In the genomic region with DNA sequence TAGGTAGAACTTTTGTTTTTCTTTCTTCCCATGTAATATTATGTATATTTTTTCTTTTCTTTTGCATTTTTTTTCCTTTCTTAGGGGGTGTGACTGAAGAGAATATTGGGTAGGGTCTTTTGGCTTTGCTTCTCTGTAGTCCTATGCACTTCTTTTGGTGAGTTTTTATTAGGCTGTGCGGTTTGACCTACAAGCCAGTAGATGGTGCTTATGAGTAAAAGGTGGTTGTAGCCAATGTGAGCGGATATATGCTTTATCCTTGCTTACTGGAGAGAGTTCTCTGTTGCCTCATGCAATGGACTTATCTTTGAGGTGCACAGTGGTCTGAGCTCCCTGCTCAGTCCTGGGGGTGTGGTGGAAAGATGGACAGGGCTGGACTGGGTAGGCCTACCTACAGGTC, we compare ENCODE assay signal across 12 cellular contexts. TPM values are rescaled to one million over a fixed set of nuclear protein-coding genes. Genes with fewer than 3 reads are reported as not detected.
DNase-seq lines count a peak whose midpoint lies in the region; ATAC-seq and TF ChIP-seq lines count a peak whose summit lies in the region.
"Had no signal": no experiment of that assay in that cellular context is flagged by ENCODE, and none has a peak within 500 bp of the region (broad histone marks: within the 10 kb centered on the region; RNA-seq: fewer than 3 reads in every experiment).

No MANE protein-coding gene starts in this region.

- TF ChIP-seq POLR2A in lower leg skin (IDR thresholded peaks at IDR 0.05): no peak

- no peaks in the 10 kb centered on the region for H3K36me3 ChIP-seq in OCI-LY3 (replicated peaks; ENCODE audit: low read depth, low read length)

- no peak overlapping the region for H3K27ac Mint-ChIP-seq in stimulated activated naive CD8-positive, alpha-beta T cell treated with anti-CD3 and anti-CD28 coated beads, Interleukin-15, amount 100 ng/mL, for 72 hours

- WGBS in lower leg skin, 2 donors: 88 to 89% methylated on average over 2 of the region's 2 CpGs

- peak overlapping the region; percentile 17; the same call in 1 of the 2 replicates for H2AFZ ChIP-seq in OCI-LY3 (ENCODE audit: low read depth, low read length)

- ATAC-seq in GM19351 (IDR thresholded peaks at IDR 0.05; ENCODE audit: unreplicated experiment): peak; percentile 89
- ATAC-seq in stimulated activated naive CD8-positive, alpha-beta T cell treated with anti-CD3 and anti-CD28 coated beads, Interleukin-15, amount 100 ng/mL, for 72 hours: no peak

- no peak overlapping the region for H3K4me3 Mint-ChIP-seq in stimulated activated naive CD8-positive, alpha-beta T cell treated with anti-CD3 and anti-CD28 coated beads, Interleukin-15, amount 100 ng/mL, for 72 hours

- no peak for DNase-seq in AG04450 (ENCODE audit: low read depth, low spot score)
- DNase-seq in fibroblast of villous mesenchyme (ENCODE audit: low read depth): peak; percentile 14
- no peak for DNase-seq in iPS-NIHi11 (ENCODE audit: low spot score)
- DNase-seq in NCI-H345 (lab: John Stamatoyannopoulos, UW): no peak
- DNase-seq in lower leg skin (ENCODE audit: low spot score in 2 of 2): no peak
- no peak for DNase-seq in stimulated activated naive CD8-positive, alpha-beta T cell treated with anti-CD3 and anti-CD28 coated beads, Interleukin-15, amount 100 ng/mL, for 72 hours
- DNase-seq: activated CD4-positive, CD25-positive, alpha-beta regulatory T cell; hippocampal formation; NCI-H1417 treated with DMSO at 0.1 percent for 48 hours had no signal

- H3K9me3 ChIP-seq in AG04450 (ENCODE audit: control insufficient read depth, insufficient read depth, low read length) (peaks cover 9% of the 10 kb centered on the region), OCI-LY3 (ENCODE audit: insufficient read depth, low read length) (no peaks in the 10 kb centered on the region)

- no peaks in the 10 kb centered on the region for H4K20me1 ChIP-seq in OCI-LY3 (ENCODE audit: insufficient read depth, low read length)

- H3K4me1 ChIP-seq in OCI-LY3 (ENCODE audit: low read length): peaks cover 8% of the 10 kb centered on the region

- H3K9ac ChIP-seq in OCI-LY3 (ENCODE audit: low read length): no peak overlapping the region

- POLR2A ChIA-PET in AG04450 (lab: Yijun Ruan, JAX): no interaction called here

- intact Hi-C loops in lower leg skin (cut with DNase I; ENCODE audit: low total_unique reads): no loop called here

- no peaks in the 10 kb centered on the region for H3K79me2 ChIP-seq in OCI-LY3 (ENCODE audit: low read length)

- no peak overlapping the region for H3K27ac ChIP-seq in AG04450 (ENCODE audit: low read depth, low read length)
- no peak overlapping the region for H3K27ac ChIP-seq in OCI-LY3 (ENCODE audit: low read length)
- H3K27ac ChIP-seq: RWPE1 had no signal

- TF ChIP-seq CTCF in AG04450 (IDR thresholded peaks at IDR 0.05; ENCODE audit: low read depth, low read length) (0 out of 2 replicates have a peak, but pooled peaks have one; percentile 8), OCI-LY3 (IDR thresholded peaks at IDR 0.05; ENCODE audit: low read depth, low read length) (peak; percentile 86), fibroblast of villous mesenchyme (IDR thresholded peaks at IDR 0.05; ENCODE audit: insufficient read depth, low read depth, low read length) (peak; percentile 37), lower leg skin (IDR thresholded peaks at IDR 0.05) (no peak)

- H3K4me3 ChIP-seq in AG04450 (ENCODE audit: low read depth, low read length) (no peak overlapping the region), OCI-LY3 (ENCODE audit: low read length) (no peak overlapping the region), fibroblast of villous mesenchyme (ENCODE audit: low read depth, low read length) (no peak overlapping the region), lower leg skin (ENCODE audit: low read depth, poor library complexity, severe bottlenecking) (no peak overlapping the region)

- H3K4me1 Mint-ChIP-seq in stimulated activated naive CD8-positive, alpha-beta T cell treated with anti-CD3 and anti-CD28 coated beads, Interleukin-15, amount 100 ng/mL, for 72 hours: peaks cover 27% of the 10 kb centered on the region

- H3K4me2 ChIP-seq in OCI-LY3 (ENCODE audit: low read length): no peak overlapping the region

- H3K27me3 ChIP-seq in AG04450 (ENCODE audit: control insufficient read depth, insufficient read depth, low read length) (no peaks in the 10 kb centered on the region), OCI-LY3 (ENCODE audit: low read depth, low read length) (no peaks in the 10 kb centered on the region)

- CTCF ChIA-PET in AG04450 (lab: Charles Lee): no interaction called here

- H3K9me3 Mint-ChIP-seq in stimulated activated naive CD8-positive, alpha-beta T cell treated with anti-CD3 and anti-CD28 coated beads, Interleukin-15, amount 100 ng/mL, for 72 hours: no peaks in the 10 kb centered on the region

- no peaks in the 10 kb centered on the region for H3K27me3 Mint-ChIP-seq in stimulated activated naive CD8-positive, alpha-beta T cell treated with anti-CD3 and anti-CD28 coated beads, Interleukin-15, amount 100 ng/mL, for 72 hours

RNA-seq across cellular contexts. Expression of gene DSEL, which starts 52.7 kb away (rescaled TPM):
- polyA plus RNA-seq in AG04450 (2011; rRNA removed): 40.0 and 55.2 TPM in 2 replicates
- polyA minus RNA-seq in AG04450 (2011; rRNA and poly(A)+ RNA removed): 73.1 and 128 TPM in 2 replicates
- 101 and 218 TPM in 2 replicates for total RNA-seq in fibroblast of villous mesenchyme
- 1 to 10 TPM; 2.9 to 6.3 (median 4.9) TPM for total RNA-seq in lower leg skin

Comparison
In these comparisons a context has a peak if more than half of its experiments do, and no peak if none do; other contexts are left out.
1. CTCF ChIP-seq: peak in AG04450 (single experiment), OCI-LY3 (single experiment) and fibroblast of villous mesenchyme (single experiment); none in lower leg skin (0 of 3).
2. RNA of gene DSEL, which starts 52.7 kb away (total RNA-seq): 101 to 218 TPM in fibroblast of villous mesenchyme; 2.9 to 6.3 TPM in lower leg skin; every median in the first group is over 10 times any median in the second.